Comparison of ENCODE assay signal across 19 cellular contexts in the genomic region with DNA sequence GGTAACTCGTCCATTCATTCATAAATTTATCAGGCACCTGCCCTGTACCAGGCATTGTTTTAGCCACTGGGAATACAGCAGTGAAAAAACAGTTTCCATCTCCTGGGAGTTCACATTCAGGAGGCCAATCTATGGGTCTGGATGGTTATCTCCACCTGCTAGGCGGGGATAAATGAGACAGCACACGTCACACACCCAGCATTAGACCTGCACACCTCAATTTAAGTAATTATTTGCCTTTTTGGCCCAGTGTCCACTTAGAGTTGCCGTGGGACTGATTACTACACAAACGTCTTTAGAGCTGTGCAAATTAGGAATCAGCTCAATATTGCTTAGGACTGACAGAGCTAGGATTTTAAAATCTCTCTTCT. TPM values are rescaled to one million over a fixed set of nuclear protein-coding genes. Genes with fewer than 3 reads are reported as not detected.
A peak's percentile ranks its signal among the peaks of the same experiment; 100 is the strongest.
DNase-seq lines count a peak whose midpoint lies in the region; ATAC-seq, FAIRE-seq and TF ChIP-seq lines count a peak whose summit lies in the region.
"Had no signal": no experiment of that assay in that cellular context is flagged by ENCODE, and none has a peak within 500 bp of the region (broad histone marks: within the 10 kb centered on the region; RNA-seq: fewer than 3 reads in every experiment).

No MANE protein-coding gene starts in this region.

- no peaks in the 10 kb centered on the region for H3K27me3 Mint-ChIP-seq in activated T-cell treated with anti-CD3 and anti-CD28 coated beads, Interleukin-2, amount 50 U/mL, for 24 hours
- no peaks in the 10 kb centered on the region for H3K27me3 Mint-ChIP-seq in T-cell
- no peaks in the 10 kb centered on the region for H3K27me3 Mint-ChIP-seq in stimulated activated naive B cell treated with anti-CD40 and anti-IgM and Interleukin-4, amounts not matched to agents 10 μg/mL and 1 μg/mL and 100 μg/mL, for 72 hours
- H3K27me3 Mint-ChIP-seq: activated CD4-positive, alpha-beta T cell treated with anti-CD3 and anti-CD28 coated beads, Interleukin-2, amount 10 ng/mL, durations not matched to agents 24 days and 14 days had no signal

- H3K4me1 ChIP-seq in kidney (ENCODE audit: control insufficient read depth in 1 of 2, insufficient read depth in 1 of 2, low read depth in 1 of 2, low read length in 2 of 2), result peaks cover 2 to 7% of the 10 kb centered on the region in 2 donors

- no peak overlapping the region for H3K4me3 ChIP-seq in kidney (ENCODE audit: low read length in 2 of 2)
- H3K4me3 ChIP-seq: left ventricle myocardium inferior, psoas muscle had no signal

- H3K4me1 Mint-ChIP-seq in activated T-cell treated with anti-CD3 and anti-CD28 coated beads, Interleukin-2, amount 50 U/mL, for 24 hours (ENCODE audit: low read depth), result peaks cover 82% of the 10 kb centered on the region
- peaks cover 74 to 84% (median 83%) of the 10 kb centered on the region in 3 donors for H3K4me1 Mint-ChIP-seq in T-cell
- H3K4me1 Mint-ChIP-seq in stimulated activated naive B cell treated with anti-CD40 and anti-IgM and Interleukin-4, amounts not matched to agents 10 μg/mL and 1 μg/mL and 100 μg/mL, for 72 hours, result peaks cover 51 to 82% of the 10 kb centered on the region in 2 donors

- intact Hi-C loops in kidney (cut with DNase I), result no loop called here

- no peaks in the 10 kb centered on the region for H3K36me3 ChIP-seq in kidney (ENCODE audit: control insufficient read depth in 1 of 2, insufficient read depth in 2 of 2, low read length in 2 of 2)
- H3K36me3 ChIP-seq: left ventricle myocardium inferior had no signal

- no peaks in the 10 kb centered on the region for H3K9me3 ChIP-seq in kidney (ENCODE audit: control insufficient read depth in 1 of 2, low read length in 2 of 2)
- H3K9me3 ChIP-seq: left ventricle myocardium inferior, psoas muscle had no signal

- no peak overlapping the region for H3K27ac ChIP-seq in kidney (ENCODE audit: low read depth in 2 of 2, low read length in 2 of 2)
- H3K27ac ChIP-seq: left ventricle myocardium inferior, psoas muscle had no signal

- no peak for DNase-seq in activated T-cell treated with anti-CD3 and anti-CD28 coated beads, Interleukin-2, amount 50 U/mL, for 24 hours
- no peak for DNase-seq in activated T-cell treated with anti-CD3 and anti-CD28 coated beads, Interleukin-2, amount 50 U/mL, for 1 hour
- no peak for DNase-seq in T-cell
- DNase-seq in stimulated activated naive B cell treated with anti-CD40 and anti-IgM and Interleukin-4, amounts not matched to agents 10 μg/mL and 1 μg/mL and 100 μg/mL, for 72 hours, result no peak
- DNase-seq in DMS 273 (lab: John Stamatoyannopoulos, UW; ENCODE audit: unreplicated experiment), result no peak
- DNase-seq in kidney, result no peak
- DNase-seq in GM19238 (ENCODE audit: insufficient read length, low spot score), result no peak
- DNase-seq: ACHN; activated CD4-positive, alpha-beta T cell treated with anti-CD3 and anti-CD28 coated beads, Interleukin-2, amount 10 ng/mL, durations not matched to agents 24 days and 14 days; amniotic stem cell; central memory CD4-positive, alpha-beta T cell; endodermal cell; Kasumi-1; left ventricle myocardium inferior; NCI-H1694; psoas muscle; stimulated activated naive CD4-positive, alpha-beta T cell treated with Interleukin-2 at 50 U/mL for 16 hours had no signal

- no peak overlapping the region for H3K9ac ChIP-seq in kidney (ENCODE audit: low read length in 2 of 2)

- FAIRE-seq in islet of Langerhans (lab: Jason Lieb, UNC) (peak; percentile 70), kidney (lab: Jason Lieb, UNC) (no peak)

- no peaks in the 10 kb centered on the region for H3K9me3 Mint-ChIP-seq in activated T-cell treated with anti-CD3 and anti-CD28 coated beads, Interleukin-2, amount 50 U/mL, for 24 hours
- H3K9me3 Mint-ChIP-seq in T-cell, result no peaks in the 10 kb centered on the region
- H3K9me3 Mint-ChIP-seq in stimulated activated naive B cell treated with anti-CD40 and anti-IgM and Interleukin-4, amounts not matched to agents 10 μg/mL and 1 μg/mL and 100 μg/mL, for 72 hours, result no peaks in the 10 kb centered on the region
- H3K9me3 Mint-ChIP-seq: activated CD4-positive, alpha-beta T cell treated with anti-CD3 and anti-CD28 coated beads, Interleukin-2, amount 10 ng/mL, durations not matched to agents 24 days and 14 days had no signal

- ATAC-seq in T-cell (replicated peaks in 1 of 4), result no peak
- no peak for ATAC-seq in stimulated activated naive B cell treated with anti-CD40 and anti-IgM and Interleukin-4, amounts not matched to agents 10 μg/mL and 1 μg/mL and 100 μg/mL, for 72 hours (replicated peaks)
- ATAC-seq: psoas muscle had no signal

- peaks cover 50% of the 10 kb centered on the region for H3K36me3 Mint-ChIP-seq in activated T-cell treated with anti-CD3 and anti-CD28 coated beads, Interleukin-2, amount 50 U/mL, for 24 hours (ENCODE audit: low read depth)
- H3K36me3 Mint-ChIP-seq in T-cell, result peaks cover 43% of the 10 kb centered on the region
- peaks cover 43 to 48% of the 10 kb centered on the region in 2 donors for H3K36me3 Mint-ChIP-seq in stimulated activated naive B cell treated with anti-CD40 and anti-IgM and Interleukin-4, amounts not matched to agents 10 μg/mL and 1 μg/mL and 100 μg/mL, for 72 hours

- H3K4me3 Mint-ChIP-seq in activated T-cell treated with anti-CD3 and anti-CD28 coated beads, Interleukin-2, amount 50 U/mL, for 24 hours, result no peak overlapping the region
- H3K4me3 Mint-ChIP-seq in T-cell, result peak overlapping the region in 1 of 3 donors; percentile 18
- no peak overlapping the region for H3K4me3 Mint-ChIP-seq in stimulated activated naive B cell treated with anti-CD40 and anti-IgM and Interleukin-4, amounts not matched to agents 10 μg/mL and 1 μg/mL and 100 μg/mL, for 72 hours
- H3K4me3 Mint-ChIP-seq: activated CD4-positive, alpha-beta T cell treated with anti-CD3 and anti-CD28 coated beads, Interleukin-2, amount 10 ng/mL, durations not matched to agents 24 days and 14 days; endodermal cell had no signal

- H3K27ac Mint-ChIP-seq in activated T-cell treated with anti-CD3 and anti-CD28 coated beads, Interleukin-2, amount 50 U/mL, for 24 hours, result peak overlapping the region; percentile 90
- peak overlapping the region; percentile 49 to 68 for H3K27ac Mint-ChIP-seq in T-cell
- H3K27ac Mint-ChIP-seq in stimulated activated naive B cell treated with anti-CD40 and anti-IgM and Interleukin-4, amounts not matched to agents 10 μg/mL and 1 μg/mL and 100 μg/mL, for 72 hours, result peak overlapping the region; percentile 73
- H3K27ac Mint-ChIP-seq: activated CD4-positive, alpha-beta T cell treated with anti-CD3 and anti-CD28 coated beads, Interleukin-2, amount 10 ng/mL, durations not matched to agents 24 days and 14 days had no signal

- POLR2A ChIA-PET in T-cell (lab: Charles Lee), result no interaction called here

- CTCF ChIA-PET in T-cell (lab: Charles Lee), result interaction anchor here in 1 of 2 donors (0.6 kb wide), 1 partner anchor 50 kb away, joined by 5 read pairs; no protein-coding TSS in a partner anchor

- TF ChIP-seq CTCF in kidney (IDR thresholded peaks at IDR 0.05; ENCODE audit: borderline replicate concordance, extremely low read depth, insufficient read depth), result no peak

RNA-seq across cellular contexts. Expression of gene STK10, which starts 46.1 kb away (rescaled TPM):
- total RNA-seq in T-cell (100 to 1,000 TPM; 305 to 437 (median 331) TPM), kidney (42.8 TPM)
- polyA plus RNA-seq in kidney (ENCODE audit: insufficient read depth, low read depth, low replicate concordance), result 7.2 TPM

RNA-seq across cellular contexts. Expression of gene EFCAB9, which starts 52.0 kb away (rescaled TPM):
- total RNA-seq in T-cell, result not detected
- not detected for total RNA-seq in kidney
- not detected for polyA plus RNA-seq in kidney (ENCODE audit: insufficient read depth, low read depth, low replicate concordance)
- total RNA-seq: activated CD4-positive, alpha-beta T cell treated with anti-CD3 and anti-CD28 coated beads, Interleukin-2, amount 10 ng/mL, durations not matched to agents 24 days and 14 days; endodermal cell; left ventricle myocardium inferior; psoas muscle; SK-MEL-5 had no signal
